38 cellular contexts compared by ENCODE assay signal in genomic region chr16:31246296-31246695, GRCh38. TPM values are rescaled to one million over a fixed set of nuclear protein-coding genes. Genes with fewer than 3 reads are reported as not detected.
"Had no signal": no experiment of that assay in that cellular context is flagged by ENCODE, and none has a peak within 500 bp of the region (broad histone marks: within the 10 kb centered on the region; RNA-seq: fewer than 3 reads in every experiment).

No MANE protein-coding gene starts in this region.

- H3K4me3 Mint-ChIP-seq: activated CD4-positive, alpha-beta memory T cell treated with anti-CD3 and anti-CD28 coated beads for 36 hours; activated CD4-positive, alpha-beta T cell treated with anti-CD3 and anti-CD28 coated beads for 36 hours; activated CD4-positive, alpha-beta T cell treated with anti-CD3 and anti-CD28 coated beads, Interleukin-2, amount 10 ng/mL, durations not matched to agents 24 days and 14 days; activated naive CD4-positive, alpha-beta T cell treated with anti-CD3 and anti-CD28 coated beads, Interleukin-2, amount 10 ng/mL, durations not matched to agents 7 days and 5 days; activated naive CD8-positive, alpha-beta T cell treated with anti-CD3 and anti-CD28 coated beads, Interleukin-2, amount 10 ng/mL, durations not matched to agents 7 days and 5 days; activated T-cell treated with anti-CD3 and anti-CD28 coated beads, Interleukin-2, amount 50 U/mL, for 24 hours; activated T-cell treated with anti-CD3 and anti-CD28 coated beads, Interleukin-2, amount 50 U/mL, for 72 hours; brain; T-helper 17 cell; T-helper 2 cell treated with Interferon-gamma antibody and Interleukin-4, amounts not matched to agents 5 μg/mL and 100 μg/mL, for 36 hours had no signal

- H3K27ac ChIP-seq: ascending aorta, breast epithelium, cardiac muscle cell, colonic mucosa, epithelial cell of prostate, esophagus squamous epithelium, gastroesophageal sphincter, heart right ventricle, WERI-Rb-1 had no signal

- H3K36me3 ChIP-seq: ascending aorta, breast epithelium, cardiac muscle cell, colonic mucosa, esophagus squamous epithelium, gastroesophageal sphincter, heart right ventricle, WERI-Rb-1 had no signal

- H3K27ac Mint-ChIP-seq: activated CD4-positive, alpha-beta memory T cell treated with anti-CD3 and anti-CD28 coated beads for 36 hours; activated CD4-positive, alpha-beta T cell treated with anti-CD3 and anti-CD28 coated beads for 36 hours; activated CD4-positive, alpha-beta T cell treated with anti-CD3 and anti-CD28 coated beads, Interleukin-2, amount 10 ng/mL, durations not matched to agents 24 days and 14 days; activated naive CD4-positive, alpha-beta T cell treated with anti-CD3 and anti-CD28 coated beads, Interleukin-2, amount 10 ng/mL, durations not matched to agents 7 days and 5 days; activated naive CD4-positive, alpha-beta T cell treated with anti-CD3 and anti-CD28 coated beads, Interleukin-2, amount 50 U/mL, for 72 hours; activated naive CD8-positive, alpha-beta T cell treated with anti-CD3 and anti-CD28 coated beads, Interleukin-2, amount 10 ng/mL, durations not matched to agents 7 days and 5 days; activated T-cell treated with anti-CD3 and anti-CD28 coated beads, Interleukin-2, amount 50 U/mL, for 24 hours; activated T-cell treated with anti-CD3 and anti-CD28 coated beads, Interleukin-2, amount 50 U/mL, for 72 hours; brain; T-helper 17 cell; T-helper 2 cell treated with Interferon-gamma antibody and Interleukin-4, amounts not matched to agents 5 μg/mL and 100 μg/mL, for 36 hours had no signal

- H3K9me3 ChIP-seq: ascending aorta, breast epithelium, colonic mucosa, esophagus squamous epithelium, gastroesophageal sphincter, heart right ventricle had no signal

- H3K4me1 ChIP-seq: ascending aorta, breast epithelium, colonic mucosa, gastroesophageal sphincter had no signal

- ATAC-seq: activated CD4-positive, alpha-beta T cell treated with anti-CD3 and anti-CD28 coated beads for 36 hours; activated naive CD4-positive, alpha-beta T cell treated with anti-CD3 and anti-CD28 coated beads, Interleukin-2, amount 50 U/mL, for 72 hours; activated T-cell treated with anti-CD3 and anti-CD28 coated beads, Interleukin-2, amount 50 U/mL, for 72 hours; gastroesophageal sphincter; heart right ventricle; T-helper 17 cell had no signal

- DNase-seq: activated CD4-positive, alpha-beta memory T cell treated with anti-CD3 and anti-CD28 coated beads for 36 hours; activated CD4-positive, alpha-beta T cell treated with anti-CD3 and anti-CD28 coated beads for 36 hours; activated CD4-positive, alpha-beta T cell treated with anti-CD3 and anti-CD28 coated beads, Interleukin-2, amount 10 ng/mL, durations not matched to agents 24 days and 14 days; activated CD4-positive, CD25-positive, alpha-beta regulatory T cell; activated CD4-positive, CD25-positive, alpha-beta regulatory T cell treated with anti-CD3 and anti-CD28 coated beads, Interleukin-2, amount 50 U/mL, for 72 hours; activated CD8-positive, alpha-beta memory T cell treated with anti-CD3 and anti-CD28 coated beads, Interleukin-2, amount 50 U/mL, for 48 hours; activated gamma-delta T cell; activated naive CD4-positive, alpha-beta T cell; activated naive CD4-positive, alpha-beta T cell treated with anti-CD3 and anti-CD28 coated beads, Interleukin-2, amount 10 ng/mL, durations not matched to agents 7 days and 5 days; activated naive CD8-positive, alpha-beta T cell treated with anti-CD3 and anti-CD28 coated beads, Interleukin-2, amount 10 ng/mL, durations not matched to agents 7 days and 5 days; activated T-cell treated with anti-CD3 and anti-CD28 coated beads for 4 hours; activated T-cell treated with anti-CD3 and anti-CD28 coated beads, Interleukin-2, amount 50 U/mL, for 24 hours; activated T-cell treated with anti-CD3 and anti-CD28 coated beads, Interleukin-2, amount 50 U/mL, for 72 hours; central memory CD4-positive, alpha-beta T cell; cerebellar nuclear complex; colonic mucosa; effector CD8-positive, alpha-beta T cell; esophagus squamous epithelium; foreskin melanocyte; heart right ventricle; T-helper 17 cell; T1000; WERI-Rb-1 had no signal

- H3K27me3 Mint-ChIP-seq: activated CD4-positive, alpha-beta T cell treated with anti-CD3 and anti-CD28 coated beads for 36 hours; activated CD4-positive, alpha-beta T cell treated with anti-CD3 and anti-CD28 coated beads, Interleukin-2, amount 10 ng/mL, durations not matched to agents 24 days and 14 days; activated T-cell treated with anti-CD3 and anti-CD28 coated beads, Interleukin-2, amount 50 U/mL, for 24 hours had no signal

- H3K4me1 Mint-ChIP-seq: brain, T-helper 17 cell had no signal

- H3K36me3 Mint-ChIP-seq: activated CD4-positive, alpha-beta memory T cell treated with anti-CD3 and anti-CD28 coated beads for 36 hours; activated naive CD4-positive, alpha-beta T cell treated with anti-CD3 and anti-CD28 coated beads, Interleukin-2, amount 50 U/mL, for 72 hours; activated naive CD8-positive, alpha-beta T cell treated with anti-CD3 and anti-CD28 coated beads, Interleukin-2, amount 10 ng/mL, durations not matched to agents 7 days and 5 days; brain had no signal

- H3K4me3 ChIP-seq: ascending aorta, breast epithelium, cardiac muscle cell, colonic mucosa, esophagus squamous epithelium, gastroesophageal sphincter, heart right ventricle had no signal

- H3K27me3 ChIP-seq: ascending aorta, breast epithelium, cardiac muscle cell, colonic mucosa had no signal

- H3K9me3 Mint-ChIP-seq: activated CD4-positive, alpha-beta memory T cell treated with anti-CD3 and anti-CD28 coated beads for 36 hours; activated naive CD4-positive, alpha-beta T cell treated with anti-CD3 and anti-CD28 coated beads, Interleukin-2, amount 50 U/mL, for 72 hours; activated naive CD8-positive, alpha-beta T cell treated with anti-CD3 and anti-CD28 coated beads, Interleukin-2, amount 10 ng/mL, durations not matched to agents 7 days and 5 days; activated T-cell treated with anti-CD3 and anti-CD28 coated beads, Interleukin-2, amount 50 U/mL, for 24 hours; activated T-cell treated with anti-CD3 and anti-CD28 coated beads, Interleukin-2, amount 50 U/mL, for 72 hours; brain; T-helper 2 cell treated with Interferon-gamma antibody and Interleukin-4, amounts not matched to agents 5 μg/mL and 100 μg/mL, for 36 hours had no signal

- FAIRE-seq: endometrium, endothelial cell of umbilical vein had no signal

RNA-seq across cellular contexts. Expression of gene ITGAM, which starts 13.5 kb away (rescaled TPM):
- total RNA-seq: cardiac muscle cell, endothelial cell of umbilical vein, fibroblast of lung, fibroblast of villous mesenchyme had no signal
- polyA plus RNA-seq: cardiac muscle cell, endothelial cell of umbilical vein had no signal

RNA-seq across cellular contexts. Expression of gene PYDC1, which starts 29.4 kb away (rescaled TPM):
- total RNA-seq: activated CD4-positive, alpha-beta memory T cell treated with anti-CD3 and anti-CD28 coated beads for 36 hours; activated CD4-positive, alpha-beta T cell treated with anti-CD3 and anti-CD28 coated beads for 36 hours; activated CD4-positive, alpha-beta T cell treated with anti-CD3 and anti-CD28 coated beads, Interleukin-2, amount 10 ng/mL, durations not matched to agents 24 days and 14 days; activated naive CD4-positive, alpha-beta T cell treated with anti-CD3 and anti-CD28 coated beads, Interleukin-2, amount 50 U/mL, for 72 hours; activated naive CD8-positive, alpha-beta T cell treated with anti-CD3 and anti-CD28 coated beads, Interleukin-2, amount 10 ng/mL, durations not matched to agents 7 days and 5 days; activated T-cell treated with anti-CD3 and anti-CD28 coated beads, Interleukin-2, amount 50 U/mL, for 72 hours; ascending aorta; breast epithelium; cardiac muscle cell; colonic mucosa; dermis microvascular lymphatic vessel endothelial cell; endothelial cell of umbilical vein; esophagus squamous epithelium; fibroblast of lung; fibroblast of villous mesenchyme; glomerular endothelial cell; heart right ventricle; T-helper 17 cell had no signal
- polyA plus RNA-seq: cardiac muscle cell, endothelial cell of umbilical vein, esophagus, fibroblast of lung, heart right ventricle had no signal

RNA-seq across cellular contexts. Expression of gene TRIM72, which starts 32.4 kb away (rescaled TPM):
- total RNA-seq: activated CD4-positive, alpha-beta memory T cell treated with anti-CD3 and anti-CD28 coated beads for 36 hours; activated naive CD8-positive, alpha-beta T cell treated with anti-CD3 and anti-CD28 coated beads, Interleukin-2, amount 10 ng/mL, durations not matched to agents 7 days and 5 days; ascending aorta; dermis microvascular lymphatic vessel endothelial cell; endothelial cell of umbilical vein; esophagus squamous epithelium; fibroblast of lung; fibroblast of villous mesenchyme; glomerular endothelial cell had no signal
- polyA plus RNA-seq: cardiac muscle cell, endothelial cell of umbilical vein, fibroblast of lung had no signal
